1 cellular context compared by ENCODE assay signal in genomic region chr17:5694507-5694906, GRCh38.
TF ChIP-seq lines count a peak whose summit lies in the region.

No MANE protein-coding gene starts in this region.

TF ChIP-seq in HCT116, 20 proteins besides CTCF, POLR2A, EP300 and RAD21 (continued from another document):
- TF ChIP-seq REST (IDR thresholded peaks at IDR 0.05; ENCODE audit: low read depth) (no peak), TCF7L2 (IDR thresholded peaks at IDR 0.05; ENCODE audit: borderline replicate concordance, extremely low read depth, insufficient read depth, insufficient read length) (no peak), SP1 (IDR thresholded peaks at IDR 0.05; ENCODE audit: low read depth) (no peak), ATF3 (IDR thresholded peaks at IDR 0.05) (no peak), POLR2AphosphoS5 (IDR thresholded peaks at IDR 0.05; ENCODE audit: low read depth, low read length) (no peak)
- TF ChIP-seq, protein P1, sequence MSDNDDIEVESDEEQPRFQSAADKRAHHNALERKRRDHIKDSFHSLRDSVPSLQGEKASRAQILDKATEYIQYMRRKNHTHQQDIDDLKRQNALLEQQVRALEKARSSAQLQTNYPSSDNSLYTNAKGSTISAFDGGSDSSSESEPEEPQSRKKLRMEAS (IDR thresholded peaks at IDR 0.05) = no peak
TF ChIP-seq in HCT116: peak in this region for 0.
